Comparison of ENCODE assay signal across 20 cellular contexts in genomic region chr1:157080714-157081113, GRCh38. TPM values are rescaled to one million over a fixed set of nuclear protein-coding genes. Genes with fewer than 3 reads are reported as not detected.
DNase-seq lines count a peak whose midpoint lies in the region; ATAC-seq, FAIRE-seq and TF ChIP-seq lines count a peak whose summit lies in the region.
"Had no signal": no experiment of that assay in that cellular context is flagged by ENCODE, and none has a peak within 500 bp of the region (broad histone marks: within the 10 kb centered on the region; RNA-seq: fewer than 3 reads in every experiment).

No MANE protein-coding gene starts in this region.

- POLR2A ChIA-PET in H1 (lab: Charles Lee; ENCODE audit: partially characterized antibody): no interaction called here

- H4K20me1 ChIP-seq in MM.1S (ENCODE audit: insufficient read depth, low read length) (no peaks in the 10 kb centered on the region), H1 (replicated peaks in 1 of 2; ENCODE audit: control insufficient read depth in 1 of 2, insufficient read depth in 2 of 2, low read length in 2 of 2) (no peaks in the 10 kb centered on the region)

- no peak overlapping the region; the same call in 1 of the 2 replicates for H2BK20ac ChIP-seq in H1 (ENCODE audit: low read length)

- TF ChIP-seq RAD21 in H1 (IDR thresholded peaks at IDR 0.05 in 1 of 2, conservative IDR thresholded peaks at IDR 0.05 in 1 of 2; ENCODE audit: low read depth in 2 of 2, low read length in 2 of 2): no peak

- no peak for TF ChIP-seq EP300 in H1 (IDR thresholded peaks at IDR 0.05; ENCODE audit: borderline replicate concordance in 1 of 2, low read depth in 2 of 2, low read length in 2 of 2)

- no peak overlapping the region for H2BK5ac ChIP-seq in H1 (ENCODE audit: low read depth, low read length)

- no peak overlapping the region for H3K23ac ChIP-seq in H1 (ENCODE audit: insufficient read length)

- H3K4me1 ChIP-seq in MM.1S (ENCODE audit: low read length) (no peaks in the 10 kb centered on the region), H1 (replicated peaks in 1 of 4; ENCODE audit: control insufficient read depth in 3 of 4, insufficient read depth in 4 of 4, low read length in 3 of 4) (peaks cover 0 to 2% (median 0%) of the 10 kb centered on the region in 4 experiments; a peak in 2 of 7 replicates)

- no peaks in the 10 kb centered on the region for H3F3A ChIP-seq in MM.1S (ENCODE audit: insufficient read depth, low read length)

- H2AFZ ChIP-seq in MM.1S (ENCODE audit: low read length): no peak overlapping the region
- no peak overlapping the region for H2AFZ ChIP-seq in H1 (ENCODE audit: low read length)

- peak; percentile 1 for DNase-seq in MM.1S
- DNase-seq in H1 (ENCODE audit: low read depth in 1 of 2, low spot score in 2 of 2): no peak
- peak; percentile 29 for DNase-seq in left lobe of liver (ENCODE audit: low spot score)
- no peak for DNase-seq in omental fat pad (ENCODE audit: low spot score)
- DNase-seq in GM19239 (ENCODE audit: insufficient read length, low spot score): no peak
- DNase-seq: C1 segment of cervical spinal cord; Calu3; CD4-positive, alpha-beta memory T cell; COR-L47; DMS53; DMS79 treated with DMSO at 0.1 percent for 48 hours; GOT3; HCEC 1CT had no signal

- 85% methylated on average over 10 of the region's 10 CpGs; no CpG with 5 or more reads in 1 of the 2 experiments for WGBS in H1 (ENCODE audit: extremely low coverage in 1 of 2, insufficient coverage in 1 of 2, insufficient read length in 1 of 2, insufficient replicate concordance in 2 of 2, low coverage in 1 of 2, low lambda C conversion rate in 2 of 2, missing lambda C conversion rate in 1 of 2), 2 experiments

- H3K4me3 ChIP-seq in MM.1S (ENCODE audit: low read length) (no peak overlapping the region), H1 (ENCODE audit: extremely low read depth in 1 of 4, insufficient read depth in 2 of 4, low read depth in 3 of 4, low read length in 4 of 4) (no peak overlapping the region)

- TF ChIP-seq CTCF in MM.1S (IDR thresholded peaks at IDR 0.05; ENCODE audit: low read length): no peak
- TF ChIP-seq CTCF in H1 (IDR thresholded peaks at IDR 0.05; ENCODE audit: control extremely low read depth in 1 of 3, insufficient read depth in 1 of 3, low read depth in 1 of 3, low read length in 3 of 3): no peak
- TF ChIP-seq CTCF in omental fat pad (IDR thresholded peaks at IDR 0.05): no peak

- no peak for TF ChIP-seq POLR2A in H1 (IDR thresholded peaks at IDR 0.05; ENCODE audit: control extremely low read depth in 1 of 2, low read depth in 2 of 2, low read length in 2 of 2)

- no peak overlapping the region for H2BK120ac ChIP-seq in H1 (replicated peaks; ENCODE audit: low read depth, low read length)

- ATAC-seq in left lobe of liver (no peak), omental fat pad (ENCODE audit: low FRiP score) (no peak), GM19035 (IDR thresholded peaks at IDR 0.05; ENCODE audit: unreplicated experiment) (no peak)

- H3K9ac ChIP-seq in MM.1S (ENCODE audit: low read length) (no peak overlapping the region), H1 (replicated peaks in 1 of 4; ENCODE audit: extremely low read depth in 1 of 4, low read depth in 3 of 4, low read length in 3 of 4) (no peak overlapping the region)

- H3K4ac ChIP-seq in H1 (replicated peaks; ENCODE audit: insufficient read length, low read depth, low read length): no peak overlapping the region

- no peak overlapping the region for H3K56ac ChIP-seq in H1 (replicated peaks; ENCODE audit: insufficient read length, low read depth, low read length)

- no peaks in the 10 kb centered on the region for H3K79me1 ChIP-seq in H1 (ENCODE audit: low read depth, low read length)

- no peaks in the 10 kb centered on the region for H3K23me2 ChIP-seq in H1 (ENCODE audit: low read depth, low read length)

- H4K91ac ChIP-seq in H1 (replicated peaks; ENCODE audit: insufficient read length, low read length): no peak overlapping the region

- no peaks in the 10 kb centered on the region for H3K9me2 ChIP-seq in MM.1S (replicated peaks; ENCODE audit: insufficient read depth, low read length)

- H3K79me2 ChIP-seq in MM.1S (ENCODE audit: low read length) (no peaks in the 10 kb centered on the region), H1 (ENCODE audit: control insufficient read depth in 1 of 2, insufficient read depth in 2 of 2, low read length in 2 of 2) (no peaks in the 10 kb centered on the region)

- no peaks in the 10 kb centered on the region for H3K36me3 ChIP-seq in MM.1S (replicated peaks; ENCODE audit: insufficient read depth, low read length)
- no peaks in the 10 kb centered on the region for H3K36me3 ChIP-seq in H1 (ENCODE audit: control insufficient read depth in 2 of 4, insufficient read depth in 4 of 4, low read length in 3 of 4)

- H4K8ac ChIP-seq in H1 (ENCODE audit: extremely low read depth, insufficient read depth, low read length): no peak overlapping the region

- H3K14ac ChIP-seq in H1 (ENCODE audit: insufficient read length): no peak overlapping the region

- H2BK12ac ChIP-seq in H1 (ENCODE audit: low read depth, low read length): no peak overlapping the region

- no peak overlapping the region for H4K5ac ChIP-seq in H1 (ENCODE audit: insufficient read length, low read depth, low read length)

- no peak overlapping the region for H2BK15ac ChIP-seq in H1 (ENCODE audit: low read length)

- FAIRE-seq in H1 (lab: Jason Lieb, UNC) (peak; percentile 7), GM19239 (lab: Jason Lieb, UNC) (no peak)
- FAIRE-seq: G401.6, GM12892 had no signal

- H2AK5ac ChIP-seq in H1 (ENCODE audit: low read depth, low read length): no peak overlapping the region

- CTCF ChIA-PET in H1 (lab: Charles Lee; ENCODE audit: partially characterized antibody): interaction anchor here (0.6 to 3.2 kb wide), 6 partner anchors 8 to 394 kb away, joined by 3 to 20 read pairs (median 4); no protein-coding TSS in a partner anchor

- no peak overlapping the region for H3K18ac ChIP-seq in H1 (ENCODE audit: extremely low read depth, low read length)

- H3K4me2 ChIP-seq in MM.1S (ENCODE audit: low read depth, low read length): no peak overlapping the region
- no peak overlapping the region for H3K4me2 ChIP-seq in H1 (ENCODE audit: insufficient read depth in 1 of 2, low read depth in 2 of 2, low read length in 2 of 2)

- no peaks in the 10 kb centered on the region for H3K9me3 ChIP-seq in MM.1S (replicated peaks; ENCODE audit: insufficient read depth, low read length)
- H3K9me3 ChIP-seq in H1 (ENCODE audit: insufficient read depth in 2 of 2, low read depth in 1 of 2, low read length in 1 of 2): no peaks in the 10 kb centered on the region

- H3K27ac ChIP-seq in MM.1S (ENCODE audit: low read length) (no peak overlapping the region), H1 (ENCODE audit: low read depth, low read length) (no peak overlapping the region)

- H3K27me3 ChIP-seq in MM.1S (replicated peaks; ENCODE audit: insufficient read depth, low read length) (no peaks in the 10 kb centered on the region), H1 (replicated peaks in 1 of 4; ENCODE audit: control insufficient read depth in 3 of 4, extremely low read depth in 1 of 4, insufficient read depth in 3 of 4, low read length in 3 of 4) (no peaks in the 10 kb centered on the region)

TF ChIP-seq in H1, 55 proteins besides CTCF, POLR2A, EP300 and RAD21 (continues in another document):
- TF ChIP-seq SAP30 (IDR thresholded peaks at IDR 0.05; ENCODE audit: insufficient read depth, insufficient replicate concordance, low read length) (no peak), EGR1 (IDR thresholded peaks at IDR 0.05; ENCODE audit: borderline replicate concordance, low read depth, low read length) (no peak), SUZ12 (IDR thresholded peaks at IDR 0.05; ENCODE audit: low read length) (no peak), MAX (IDR thresholded peaks at IDR 0.05) (no peak)

RNA-seq across cellular contexts. Expression of gene ETV3L, which starts 18.9 kb away (rescaled TPM):
- 0.17 and 0.25 TPM in 2 replicates for total RNA-seq in H1 (2021; fragmentation: NEBNext Ultra II Directional; extraction: Animal tissue kit (Norgen Biotek cat#: 25700))
- 0.26 and 0.28 TPM in 2 replicates for polyA plus RNA-seq in H1 (2011; rRNA removed)
- 0.36 TPM for polyA plus RNA-seq in H1 (2011; cell fraction: cytosol; rRNA removed)
- 0.29 TPM for polyA plus RNA-seq in H1 (2011; cell fraction: nucleus; rRNA removed)
- polyA plus RNA-seq in H1 (2012, experiment 1 of 2): 0.24 to 0.37 TPM (median 0.31 TPM) in 3 of 4 replicates, not detected in the other
- 0.08 TPM for polyA plus RNA-seq in H1 (2012, experiment 2 of 2)
- 0.12 TPM for polyA plus RNA-seq in H1 (2013, experiment 1 of 2)
- polyA plus RNA-seq in H1 (2013, experiment 2 of 2): 0.13 TPM
- polyA minus RNA-seq in H1 (2011; rRNA and poly(A)+ RNA removed): 0.22 and 0.27 TPM in 2 replicates
- not detected for polyA minus RNA-seq in H1 (2011; cell fraction: cytosol; rRNA and poly(A)+ RNA removed)
- not detected for polyA minus RNA-seq in H1 (2011; cell fraction: nucleus; rRNA and poly(A)+ RNA removed)
- total RNA-seq in left lobe of liver (not detected), omental fat pad (not detected)
- total RNA-seq: A172; A673; Calu3; CD4-positive, alpha-beta memory T cell; Daoy had no signal
- polyA plus RNA-seq: BJ; CD4-positive, alpha-beta memory T cell had no signal

RNA-seq across cellular contexts. Expression of gene ARHGEF11, which starts 35.2 kb away (rescaled TPM):
- total RNA-seq in H1 (2021; fragmentation: NEBNext Ultra II Directional; extraction: Animal tissue kit (Norgen Biotek cat#: 25700)): 32.4 and 33.1 TPM in 2 replicates
- 19.9 and 23.1 TPM in 2 replicates for polyA plus RNA-seq in H1 (2011; rRNA removed)
- 17.8 TPM for polyA plus RNA-seq in H1 (2011; cell fraction: cytosol; rRNA removed)
- polyA plus RNA-seq in H1 (2011; cell fraction: nucleus; rRNA removed): 85.7 TPM
- polyA plus RNA-seq in H1 (2012, experiment 1 of 2): 20.6 to 25.7 TPM (median 23.4 TPM) in 4 replicates
- 9.4 TPM for polyA plus RNA-seq in H1 (2012, experiment 2 of 2)
- polyA plus RNA-seq in H1 (2013, experiment 1 of 2): 12.1 TPM
- 10.9 TPM for polyA plus RNA-seq in H1 (2013, experiment 2 of 2)
- 33.6 and 49.1 TPM in 2 replicates for polyA minus RNA-seq in H1 (2011; rRNA and poly(A)+ RNA removed)
- 20.3 TPM for polyA minus RNA-seq in H1 (2011; cell fraction: cytosol; rRNA and poly(A)+ RNA removed)
- 55.4 TPM for polyA minus RNA-seq in H1 (2011; cell fraction: nucleus; rRNA and poly(A)+ RNA removed)
- total RNA-seq in left lobe of liver (12.3 TPM), omental fat pad (10 to 100 TPM; 26.4 to 46.5 (median 35.6) TPM)

RNA-seq across cellular contexts. Expression of gene ETV3, which starts 57.5 kb away (rescaled TPM):
- 23.8 and 26.6 TPM in 2 replicates for total RNA-seq in H1 (2021; fragmentation: NEBNext Ultra II Directional; extraction: Animal tissue kit (Norgen Biotek cat#: 25700))
- polyA plus RNA-seq in H1 (2011; rRNA removed): 6.0 and 7.0 TPM in 2 replicates
- 7.6 TPM for polyA plus RNA-seq in H1 (2011; cell fraction: cytosol; rRNA removed)
- polyA plus RNA-seq in H1 (2011; cell fraction: nucleus; rRNA removed): 6.8 TPM
- 8.9 to 12.0 TPM (median 9.7 TPM) in 4 replicates for polyA plus RNA-seq in H1 (2012, experiment 1 of 2)
- polyA plus RNA-seq in H1 (2012, experiment 2 of 2): 1.0 TPM
- polyA plus RNA-seq in H1 (2013, experiment 1 of 2): 6.9 TPM
- 6.3 TPM for polyA plus RNA-seq in H1 (2013, experiment 2 of 2)
- 24.8 and 27.2 TPM in 2 replicates for polyA minus RNA-seq in H1 (2011; rRNA and poly(A)+ RNA removed)
- polyA minus RNA-seq in H1 (2011; cell fraction: cytosol; rRNA and poly(A)+ RNA removed): 14.2 TPM
- 19.3 TPM for polyA minus RNA-seq in H1 (2011; cell fraction: nucleus; rRNA and poly(A)+ RNA removed)
- total RNA-seq in left lobe of liver (6.0 TPM), omental fat pad (10 to 100 TPM; 28.8 to 48.3 (median 32.5) TPM)

Comparison
In these comparisons a context has a peak if more than half of its experiments do, and no peak if none do; other contexts are left out.
1. DNase-seq: peak in MM.1S (single experiment) and left lobe of liver (single experiment); none in H1 (0 of 2), omental fat pad (single experiment) and GM19239 (single experiment).